ENCODE assay signal across 11 cellular contexts in the genomic region with DNA sequence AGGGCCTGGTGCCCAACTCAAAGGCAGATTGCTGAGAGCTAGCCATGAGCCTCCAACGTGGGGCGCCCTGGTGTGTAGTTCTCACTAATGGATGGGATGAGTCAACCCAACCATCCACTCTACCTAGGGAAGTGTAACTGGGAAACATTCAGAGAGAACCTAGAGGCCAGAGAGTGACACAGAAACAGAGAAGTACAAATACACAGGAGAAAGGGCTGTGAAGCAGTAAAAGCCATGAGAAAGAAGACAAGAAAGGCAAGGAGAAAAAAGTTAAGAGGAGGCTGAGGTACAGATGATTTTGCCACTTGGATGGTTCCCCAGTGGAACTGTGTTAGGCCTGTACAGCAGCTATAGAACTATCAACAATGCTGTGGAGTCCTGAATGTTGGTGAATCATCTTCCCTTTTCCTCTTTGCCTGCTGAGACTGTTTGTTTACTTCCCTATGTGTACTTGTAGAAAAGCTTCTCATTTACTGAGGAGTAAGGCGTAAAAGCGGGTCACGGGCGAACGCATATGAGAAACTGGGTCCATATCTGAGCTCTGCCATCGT. TPM values are rescaled to one million over a fixed set of nuclear protein-coding genes. Genes with fewer than 3 reads are reported as not detected.
A peak's percentile ranks its signal among the peaks of the same experiment; 100 is the strongest.
DNase-seq lines count a peak whose midpoint lies in the region; ATAC-seq and TF ChIP-seq lines count a peak whose summit lies in the region.
"Had no signal": no experiment of that assay in that cellular context is flagged by ENCODE, and none has a peak within 500 bp of the region (broad histone marks: within the 10 kb centered on the region; RNA-seq: fewer than 3 reads in every experiment).

No MANE protein-coding gene starts in this region.

- peak; percentile 29 to 47 for ATAC-seq in lower lobe of right lung
- ATAC-seq in activated CD4-positive, CD25-positive, alpha-beta regulatory T cell treated with anti-CD3 and anti-CD28 coated beads, Interleukin-2, amount 50 U/mL, for 24 hours, result no peak

- no peaks in the 10 kb centered on the region for H3K27me3 ChIP-seq in brain microvascular endothelial cell (replicated peaks)
- no peaks in the 10 kb centered on the region for H3K27me3 ChIP-seq in lower lobe of right lung (ENCODE audit: low read depth)
- H3K27me3 ChIP-seq: transverse colon had no signal

- H3K9me3 ChIP-seq in lower lobe of right lung, result no peaks in the 10 kb centered on the region
- H3K9me3 ChIP-seq: transverse colon had no signal

- in situ Hi-C loops in brain microvascular endothelial cell (cut with HindIII; ENCODE audit: low pct_ligation_motif_present, low sequenced_read_pairs), result no loop called here

- H3K4me1 ChIP-seq in lower lobe of right lung, result peaks cover 78% of the 10 kb centered on the region

- DNase-seq in Ammon's horn (ENCODE audit: low spot score) (peak; percentile 40), HT1080 (ENCODE audit: low read depth) (peak; percentile 41), brain microvascular endothelial cell (peak; percentile 15), lower lobe of right lung (no peak), caudate nucleus (lab: John Stamatoyannopoulos, UW) (no peak), NCI-H146 (lab: John Stamatoyannopoulos, UW) (no peak)
- DNase-seq in activated CD4-positive, CD25-positive, alpha-beta regulatory T cell treated with anti-CD3 and anti-CD28 coated beads, Interleukin-2, amount 50 U/mL, for 72 hours, result no peak
- DNase-seq: PC-9; stimulated activated CD4-positive, alpha-beta T cell treated with anti-CD3 and anti-CD28 coated beads, Interleukin-4, amount 100 ng/mL, for 24 hours; transverse colon had no signal

- no peak for TF ChIP-seq CTCF in brain microvascular endothelial cell (IDR thresholded peaks at IDR 0.05; ENCODE audit: low read depth, low read length, missing control alignments)
- TF ChIP-seq CTCF in lower lobe of right lung (IDR thresholded peaks at IDR 0.05), result no peak

- H3K4me3 ChIP-seq in brain microvascular endothelial cell (ENCODE audit: low read depth, low read length) (no peak overlapping the region), lower lobe of right lung (no peak overlapping the region)
- H3K4me3 ChIP-seq: PC-9, transverse colon had no signal

- H3K36me3 ChIP-seq in brain microvascular endothelial cell (replicated peaks), result no peaks in the 10 kb centered on the region
- peaks cover 12% of the 10 kb centered on the region for H3K36me3 ChIP-seq in lower lobe of right lung

- no peak overlapping the region for H3K27ac ChIP-seq in brain microvascular endothelial cell
- H3K27ac ChIP-seq in lower lobe of right lung, result no peak overlapping the region
- H3K27ac ChIP-seq in caudate nucleus (ENCODE audit: low read depth, low read length), result no peak overlapping the region
- H3K27ac ChIP-seq: PC-9, transverse colon had no signal

- intact Hi-C loops in lower lobe of right lung (cut with DNase I), result no loop called here

RNA-seq across cellular contexts. Expression of gene MAN1A1, which starts 39.0 kb away (rescaled TPM):
- 17.5 and 20.3 TPM in 2 replicates for total RNA-seq in HT1080 (2014; rRNA removed; shearing (Covaris generic))
- 15.7 and 21.6 TPM in 2 replicates for polyA plus RNA-seq in HT1080 (2015; cell fraction: cytosol; rRNA removed)
- 28.2 and 28.5 TPM in 2 replicates for polyA plus RNA-seq in HT1080 (2015; cell fraction: nucleus; rRNA removed)
- total RNA-seq in lower lobe of right lung, result 78.0 TPM

Comparison
In these comparisons a context has a peak if more than half of its experiments do, and no peak if none do; other contexts are left out.
1. DNase-seq: peak in Ammon's horn (single experiment), HT1080 (single experiment) and brain microvascular endothelial cell (single experiment); none in lower lobe of right lung (single experiment), caudate nucleus (0 of 61), NCI-H146 (single experiment) and activated CD4-positive, CD25-positive, alpha-beta regulatory T cell treated with anti-CD3 and anti-CD28 coated beads, Interleukin-2, amount 50 U/mL, for 72 hours (single experiment).
2. ATAC-seq: peak in lower lobe of right lung (2 of 2); none in activated CD4-positive, CD25-positive, alpha-beta regulatory T cell treated with anti-CD3 and anti-CD28 coated beads, Interleukin-2, amount 50 U/mL, for 24 hours (0 of 2).